In the genomic region with DNA sequence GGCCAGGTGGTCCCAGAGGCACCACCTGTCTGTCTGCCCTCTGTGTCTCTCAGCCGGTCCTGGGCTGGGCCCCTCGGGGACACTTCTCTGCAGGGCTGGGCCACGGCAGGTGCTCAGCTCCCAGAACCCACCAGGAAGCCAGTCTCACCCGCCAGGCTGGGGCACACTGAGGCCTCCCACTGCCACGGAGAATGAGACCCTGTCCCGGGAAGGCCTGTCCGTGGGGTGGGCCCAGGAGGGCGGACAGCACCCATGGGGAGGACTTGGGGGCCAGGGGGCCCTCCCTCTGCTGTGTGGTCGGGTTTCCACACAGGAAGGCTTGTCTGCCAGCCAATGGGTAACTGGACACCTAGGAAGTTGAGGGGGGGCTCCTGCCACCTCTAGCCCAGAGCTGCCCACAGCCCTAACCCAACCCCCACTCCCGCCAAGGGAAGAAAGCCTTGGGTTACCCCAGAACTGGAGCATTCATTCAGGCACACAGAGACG, we compare ENCODE assay signal across 12 cellular contexts. TPM values are rescaled to one million over a fixed set of nuclear protein-coding genes. Genes with fewer than 3 reads are reported as not detected.
DNase-seq lines count a peak whose midpoint lies in the region; ATAC-seq lines count a peak whose summit lies in the region.
"Had no signal": no experiment of that assay in that cellular context is flagged by ENCODE, and none has a peak within 500 bp of the region (broad histone marks: within the 10 kb centered on the region; RNA-seq: fewer than 3 reads in every experiment).

No MANE protein-coding gene starts in this region.

- no peaks in the 10 kb centered on the region for H3K9me3 Mint-ChIP-seq in activated T-cell treated with anti-CD3 and anti-CD28 coated beads, Interleukin-2, amount 50 U/mL, for 72 hours
- H3K9me3 Mint-ChIP-seq: activated CD4-positive, alpha-beta T cell treated with anti-CD3 and anti-CD28 coated beads, Interleukin-2, amount 10 ng/mL, durations not matched to agents 24 days and 14 days; natural killer cell treated with Interleukin-12 subunit alpha and Interleukin-12 subunit beta and Interleukin-15 and Interleukin-18, amount 100 ng/mL, for 72 hours had no signal

- no peak for DNase-seq in activated T-cell treated with anti-CD3 and anti-CD28 coated beads, Interleukin-2, amount 50 U/mL, for 72 hours
- no peak for DNase-seq in activated T-cell treated with anti-CD3 and anti-CD28 coated beads, Interleukin-2, amount 50 U/mL, for 1 hour
- DNase-seq in NCI-H2196 treated with DMSO at 0.1 percent for 48 hours (lab: John Stamatoyannopoulos, UW; ENCODE audit: unreplicated experiment), result peak; percentile 63
- peak; percentile 14 for DNase-seq in superior temporal gyrus (ENCODE audit: extremely low spot score)
- no peak for DNase-seq in CD1c-positive myeloid dendritic cell (ENCODE audit: extremely low spot score)
- DNase-seq in cerebellar nuclear complex (lab: John Stamatoyannopoulos, UW), result no peak
- DNase-seq in globus pallidus (ENCODE audit: low spot score), result no peak
- DNase-seq: SIG-M5 had no signal

- no peak overlapping the region for H3K4me3 ChIP-seq in endocrine pancreas (ENCODE audit: control insufficient read depth, insufficient read depth, low read length)

- no peaks in the 10 kb centered on the region for H3K36me3 ChIP-seq in endocrine pancreas (ENCODE audit: control insufficient read depth, insufficient read depth, low read length)

- peak overlapping the region; percentile 43 to 52 for H3K4me3 Mint-ChIP-seq in activated T-cell treated with anti-CD3 and anti-CD28 coated beads, Interleukin-2, amount 50 U/mL, for 72 hours
- H3K4me3 Mint-ChIP-seq: activated CD4-positive, alpha-beta T cell treated with anti-CD3 and anti-CD28 coated beads, Interleukin-2, amount 10 ng/mL, durations not matched to agents 24 days and 14 days; activated naive CD8-positive, alpha-beta T cell; natural killer cell treated with Interleukin-12 subunit alpha and Interleukin-12 subunit beta and Interleukin-15 and Interleukin-18, amount 100 ng/mL, for 72 hours had no signal

- peaks cover 7% of the 10 kb centered on the region for H3K4me1 Mint-ChIP-seq in activated T-cell treated with anti-CD3 and anti-CD28 coated beads, Interleukin-2, amount 50 U/mL, for 72 hours (ENCODE audit: low read depth)

- H3K36me3 Mint-ChIP-seq in activated T-cell treated with anti-CD3 and anti-CD28 coated beads, Interleukin-2, amount 50 U/mL, for 72 hours (ENCODE audit: insufficient read depth in 2 of 2), result peaks cover 0 to 4% of the 10 kb centered on the region in 2 donors
- H3K36me3 Mint-ChIP-seq: activated naive CD8-positive, alpha-beta T cell; natural killer cell treated with Interleukin-12 subunit alpha and Interleukin-12 subunit beta and Interleukin-15 and Interleukin-18, amount 100 ng/mL, for 72 hours had no signal

- H3K9me3 ChIP-seq in endocrine pancreas (ENCODE audit: control insufficient read depth, low read length), result no peaks in the 10 kb centered on the region

- ATAC-seq in activated T-cell treated with anti-CD3 and anti-CD28 coated beads, Interleukin-2, amount 50 U/mL, for 72 hours (replicated peaks in 1 of 2), result no peak

- no peaks in the 10 kb centered on the region for H3K4me1 ChIP-seq in endocrine pancreas (ENCODE audit: control insufficient read depth, insufficient read depth, low read length)

- no peaks in the 10 kb centered on the region for H3K27me3 Mint-ChIP-seq in activated T-cell treated with anti-CD3 and anti-CD28 coated beads, Interleukin-2, amount 50 U/mL, for 72 hours (ENCODE audit: low read depth)
- H3K27me3 Mint-ChIP-seq: activated naive CD8-positive, alpha-beta T cell had no signal

- peak overlapping the region; percentile 58 for H3K9ac ChIP-seq in endocrine pancreas (ENCODE audit: control insufficient read depth, insufficient read depth, low read length)

- no peaks in the 10 kb centered on the region for H3K27me3 ChIP-seq in endocrine pancreas (ENCODE audit: control insufficient read depth, insufficient read depth, low read length)

- H3K27ac Mint-ChIP-seq in activated T-cell treated with anti-CD3 and anti-CD28 coated beads, Interleukin-2, amount 50 U/mL, for 72 hours, result no peak overlapping the region
- H3K27ac Mint-ChIP-seq: activated CD4-positive, alpha-beta T cell treated with anti-CD3 and anti-CD28 coated beads, Interleukin-2, amount 10 ng/mL, durations not matched to agents 24 days and 14 days; activated naive CD8-positive, alpha-beta T cell; natural killer cell treated with Interleukin-12 subunit alpha and Interleukin-12 subunit beta and Interleukin-15 and Interleukin-18, amount 100 ng/mL, for 72 hours had no signal

RNA-seq across cellular contexts. Expression of gene TUBB4B, which starts 4.1 kb away (rescaled TPM):
- 100 to 1,000 TPM; 122 to 128 TPM for total RNA-seq in activated T-cell treated with anti-CD3 and anti-CD28 coated beads, Interleukin-2, amount 50 U/mL, for 72 hours

RNA-seq across cellular contexts. Expression of gene SLC34A3, which starts 6.3 kb away (rescaled TPM):
- total RNA-seq in activated T-cell treated with anti-CD3 and anti-CD28 coated beads, Interleukin-2, amount 50 U/mL, for 72 hours, result under 1 TPM; 0.12 to 0.14 TPM
- total RNA-seq: activated CD4-positive, alpha-beta T cell treated with anti-CD3 and anti-CD28 coated beads, Interleukin-2, amount 10 ng/mL, durations not matched to agents 24 days and 14 days; natural killer cell treated with Interleukin-12 subunit alpha and Interleukin-12 subunit beta and Interleukin-15 and Interleukin-18, amount 100 ng/mL, for 72 hours had no signal

RNA-seq across cellular contexts. Expression of gene RNF224, which starts 9.7 kb away (rescaled TPM):
- under 1 TPM in 1 of 2 donors, not detected in 1; 0.14 TPM for total RNA-seq in activated T-cell treated with anti-CD3 and anti-CD28 coated beads, Interleukin-2, amount 50 U/mL, for 72 hours
- total RNA-seq: activated CD4-positive, alpha-beta T cell treated with anti-CD3 and anti-CD28 coated beads, Interleukin-2, amount 10 ng/mL, durations not matched to agents 24 days and 14 days; natural killer cell treated with Interleukin-12 subunit alpha and Interleukin-12 subunit beta and Interleukin-15 and Interleukin-18, amount 100 ng/mL, for 72 hours had no signal

RNA-seq across cellular contexts. Expression of gene CYSRT1, which starts 12.0 kb away (rescaled TPM):
- 1 to 10 TPM; 1.0 to 2.0 TPM for total RNA-seq in activated T-cell treated with anti-CD3 and anti-CD28 coated beads, Interleukin-2, amount 50 U/mL, for 72 hours

RNA-seq across cellular contexts. Expression of gene STPG3, which starts 14.1 kb away (rescaled TPM):
- under 1 TPM in 1 of 2 donors, not detected in 1; 0.63 TPM for total RNA-seq in activated T-cell treated with anti-CD3 and anti-CD28 coated beads, Interleukin-2, amount 50 U/mL, for 72 hours
- total RNA-seq: natural killer cell treated with Interleukin-12 subunit alpha and Interleukin-12 subunit beta and Interleukin-15 and Interleukin-18, amount 100 ng/mL, for 72 hours had no signal

Comparison
In these comparisons a context has a peak if more than half of its experiments do, and no peak if none do; other contexts are left out.
1. DNase-seq: peak in NCI-H2196 treated with DMSO at 0.1 percent for 48 hours (single experiment) and superior temporal gyrus (single experiment); none in activated T-cell treated with anti-CD3 and anti-CD28 coated beads, Interleukin-2, amount 50 U/mL, for 72 hours (0 of 2), activated T-cell treated with anti-CD3 and anti-CD28 coated beads, Interleukin-2, amount 50 U/mL, for 1 hour (single experiment), CD1c-positive myeloid dendritic cell (single experiment), cerebellar nuclear complex (0 of 2) and globus pallidus (single experiment).